ENCODE assay signal across 17 cellular contexts in genomic region chr2:152720794-152721193, GRCh38. TPM values are rescaled to one million over a fixed set of nuclear protein-coding genes. Genes with fewer than 3 reads are reported as not detected.
DNase-seq lines count a peak whose midpoint lies in the region; ATAC-seq and TF ChIP-seq lines count a peak whose summit lies in the region.
"Had no signal": no experiment of that assay in that cellular context is flagged by ENCODE, and none has a peak within 500 bp of the region (broad histone marks: within the 10 kb centered on the region; RNA-seq: fewer than 3 reads in every experiment).

No MANE protein-coding gene starts in this region.

- no peak for ATAC-seq in natural killer cell
- ATAC-seq in HG02571 (IDR thresholded peaks at IDR 0.05; ENCODE audit: unreplicated experiment) = no peak
- ATAC-seq: activated CD4-positive, CD25-positive, alpha-beta regulatory T cell treated with anti-CD3 and anti-CD28 coated beads, Interleukin-2, amount 50 U/mL, for 24 hours; Right ventricle myocardium inferior; stimulated activated effector memory CD8-positive, alpha-beta T cell treated with anti-CD3 and anti-CD28 coated beads, Interleukin-12 subunit alpha, Interleukin-12 subunit beta, amount 100 ng/mL, for 72 hours had no signal

- H3K27ac Mint-ChIP-seq in CD8-positive, alpha-beta memory T cell = no peak overlapping the region
- H3K27ac Mint-ChIP-seq in activated T-helper 1 cell treated with anti-CD3 and anti-CD28 coated beads, Interleukin-12 subunit alpha, Interleukin-12 subunit beta, Interleukin-2, Interleukin-4 antibody, amounts not matched to agents 30 ng/mL and 10 ng/mL and 1 ng/mL, durations not matched to agents 14 hours and 24 hours and 36 hours = no peak overlapping the region
- no peak overlapping the region for H3K27ac Mint-ChIP-seq in natural killer cell
- H3K27ac Mint-ChIP-seq: activated naive CD8-positive, alpha-beta T cell treated with anti-CD3 and anti-CD28 coated beads, Interleukin-2, amount 10 ng/mL, durations not matched to agents 7 days and 5 days; stimulated activated effector memory CD8-positive, alpha-beta T cell treated with anti-CD3 and anti-CD28 coated beads, Interleukin-12 subunit alpha, Interleukin-12 subunit beta, amount 100 ng/mL, for 72 hours had no signal

- no peaks in the 10 kb centered on the region for H3K36me3 ChIP-seq in CD8-positive, alpha-beta memory T cell (ENCODE audit: insufficient read depth, low read length)
- H3K36me3 ChIP-seq in HEK293 (ENCODE audit: control insufficient read depth in 2 of 2, insufficient read depth in 1 of 2, low read length in 2 of 2) (peaks cover 4 to 42% of the 10 kb centered on the region in 2 experiments), ovary (no peaks in the 10 kb centered on the region)
- H3K36me3 ChIP-seq: transverse colon had no signal

- peak overlapping the region in 4 of 7 donors; percentile 20 to 68 (median 48) for H3K4me3 Mint-ChIP-seq in CD8-positive, alpha-beta memory T cell
- peak overlapping the region; percentile 87 for H3K4me3 Mint-ChIP-seq in activated T-helper 1 cell treated with anti-CD3 and anti-CD28 coated beads, Interleukin-12 subunit alpha, Interleukin-12 subunit beta, Interleukin-2, Interleukin-4 antibody, amounts not matched to agents 30 ng/mL and 10 ng/mL and 1 ng/mL, durations not matched to agents 14 hours and 24 hours and 36 hours
- peak overlapping the region; percentile 60 for H3K4me3 Mint-ChIP-seq in natural killer cell

- DNase-seq in CD8-positive, alpha-beta memory T cell = no peak
- DNase-seq in activated T-helper 1 cell treated with anti-CD3 and anti-CD28 coated beads, Interleukin-12 subunit alpha, Interleukin-12 subunit beta, Interleukin-2, Interleukin-4 antibody, amounts not matched to agents 30 ng/mL and 10 ng/mL and 1 ng/mL, durations not matched to agents 14 hours and 24 hours and 36 hours (ENCODE audit: low spot score) = no peak
- DNase-seq in natural killer cell (no peak), posterior vena cava (ENCODE audit: low spot score) (no peak), activated gamma-delta T cell treated with Interleukin-2 at 50 U/mL for 16 hours (no peak), ovary (no peak)
- DNase-seq: activated naive CD8-positive, alpha-beta T cell treated with anti-CD3 and anti-CD28 coated beads, Interleukin-2, amount 10 ng/mL, durations not matched to agents 7 days and 5 days; H7; NCI-H1436 treated with DMSO at 0.1 percent for 48 hours; stimulated activated CD4-positive, alpha-beta T cell treated with anti-CD3 and anti-CD28 coated beads, Interleukin-12 subunit alpha, Interleukin-12 subunit beta, amount 100 ng/mL, for 4 hours; transverse colon had no signal

- H3K9me3 ChIP-seq in CD8-positive, alpha-beta memory T cell (ENCODE audit: low read length) = no peaks in the 10 kb centered on the region
- H3K9me3 ChIP-seq in HEK293 (ENCODE audit: control insufficient read depth, insufficient read depth, low read depth, low read length) (no peaks in the 10 kb centered on the region), ovary (no peaks in the 10 kb centered on the region)
- H3K9me3 ChIP-seq: transverse colon had no signal

- H3K4me3 ChIP-seq in CD8-positive, alpha-beta memory T cell (ENCODE audit: low read length) = no peak overlapping the region
- no peak overlapping the region for H3K4me3 ChIP-seq in HEK293 (ENCODE audit: low read depth, low read length)
- no peak overlapping the region for H3K4me3 ChIP-seq in ovary
- H3K4me3 ChIP-seq: transverse colon had no signal

- H3K27ac ChIP-seq in CD8-positive, alpha-beta memory T cell (ENCODE audit: low read depth, low read length) = no peak overlapping the region
- H3K27ac ChIP-seq in HEK293 (ENCODE audit: extremely low read depth, low read depth, low read length) (no peak overlapping the region), ovary (no peak overlapping the region)
- H3K27ac ChIP-seq: C4-2B, transverse colon had no signal

- intact Hi-C loops in activated T-helper 1 cell treated with anti-CD3 and anti-CD28 coated beads, Interleukin-12 subunit alpha, Interleukin-12 subunit beta, Interleukin-2, Interleukin-4 antibody, amounts not matched to agents 30 ng/mL and 10 ng/mL and 1 ng/mL, durations not matched to agents 14 hours and 24 hours and 36 hours (cut with micrococcal nuclease) = no loop called here
- intact Hi-C loops in natural killer cell (cut with micrococcal nuclease) (no loop called here), posterior vena cava (cut with DNase I) (no loop called here), ovary (cut with DNase I) (no loop called here)

- TF ChIP-seq CTCF in HEK293 (tag by site-specific recombination; IDR thresholded peaks at IDR 0.05) = no peak
- TF ChIP-seq CTCF in natural killer cell (IDR thresholded peaks at IDR 0.05) = no peak
- TF ChIP-seq CTCF in ovary (IDR thresholded peaks at IDR 0.05) = no peak

- peaks cover 55 to 81% (median 58%) of the 10 kb centered on the region in 3 donors for H3K4me1 Mint-ChIP-seq in CD8-positive, alpha-beta memory T cell
- H3K4me1 Mint-ChIP-seq in activated T-helper 1 cell treated with anti-CD3 and anti-CD28 coated beads, Interleukin-12 subunit alpha, Interleukin-12 subunit beta, Interleukin-2, Interleukin-4 antibody, amounts not matched to agents 30 ng/mL and 10 ng/mL and 1 ng/mL, durations not matched to agents 14 hours and 24 hours and 36 hours (ENCODE audit: low read depth) = peaks cover 46% of the 10 kb centered on the region
- H3K4me1 Mint-ChIP-seq in natural killer cell = peaks cover 42 to 55% of the 10 kb centered on the region in 2 donors

- H3K27me3 Mint-ChIP-seq in CD8-positive, alpha-beta memory T cell = peaks cover 0 to 3% of the 10 kb centered on the region in 2 donors
- H3K27me3 Mint-ChIP-seq in activated T-helper 1 cell treated with anti-CD3 and anti-CD28 coated beads, Interleukin-12 subunit alpha, Interleukin-12 subunit beta, Interleukin-2, Interleukin-4 antibody, amounts not matched to agents 30 ng/mL and 10 ng/mL and 1 ng/mL, durations not matched to agents 14 hours and 24 hours and 36 hours (ENCODE audit: insufficient read depth) = peaks cover 1% of the 10 kb centered on the region
- peaks cover 0 to 2% of the 10 kb centered on the region in 2 donors for H3K27me3 Mint-ChIP-seq in natural killer cell (ENCODE audit: low read depth in 2 of 2)
- H3K27me3 Mint-ChIP-seq: activated naive CD8-positive, alpha-beta T cell treated with anti-CD3 and anti-CD28 coated beads, Interleukin-2, amount 10 ng/mL, durations not matched to agents 7 days and 5 days had no signal

- peaks cover 23% of the 10 kb centered on the region for H3K4me1 ChIP-seq in CD8-positive, alpha-beta memory T cell (ENCODE audit: insufficient read depth, low read length)
- 0 out of 2 replicates have a peak, but pooled peaks cover 5% of the 10 kb centered on the region for H3K4me1 ChIP-seq in HEK293 (ENCODE audit: control insufficient read depth, insufficient read depth, low read length)
- H3K4me1 ChIP-seq in ovary (ENCODE audit: insufficient read depth) = peaks cover 5% of the 10 kb centered on the region

- WGBS in ovary, 3 donors = 10 to 37% (median 12%) methylated on average over 2 of the region's 2 CpGs

- CTCF ChIA-PET in CD8-positive, alpha-beta memory T cell (lab: Charles Lee) = interaction anchor here (1.0 kb wide), 1 partner anchor 545 kb away, joined by 4 read pairs; no protein-coding TSS in a partner anchor
- CTCF ChIA-PET in HEK293 (lab: Yijun Ruan, JAX) = interaction anchor here (1.9 kb wide), 1 partner anchor 22 kb away, joined by 14 read pairs; no protein-coding TSS in a partner anchor

- no peaks in the 10 kb centered on the region for H3K27me3 ChIP-seq in CD8-positive, alpha-beta memory T cell (ENCODE audit: insufficient read depth, low read length, poor library complexity, severe bottlenecking)
- no peaks in the 10 kb centered on the region for H3K27me3 ChIP-seq in ovary
- H3K27me3 ChIP-seq: transverse colon had no signal

- peaks cover 0 to 43% (median 3%) of the 10 kb centered on the region in 3 donors for H3K36me3 Mint-ChIP-seq in CD8-positive, alpha-beta memory T cell
- H3K36me3 Mint-ChIP-seq in activated T-helper 1 cell treated with anti-CD3 and anti-CD28 coated beads, Interleukin-12 subunit alpha, Interleukin-12 subunit beta, Interleukin-2, Interleukin-4 antibody, amounts not matched to agents 30 ng/mL and 10 ng/mL and 1 ng/mL, durations not matched to agents 14 hours and 24 hours and 36 hours (ENCODE audit: low read depth) = peaks cover 30% of the 10 kb centered on the region
- H3K36me3 Mint-ChIP-seq in natural killer cell = no peaks in the 10 kb centered on the region

- TF ChIP-seq EP300 in ovary (IDR thresholded peaks at IDR 0.05) = no peak

- TF ChIP-seq POLR2A in ovary (IDR thresholded peaks at IDR 0.05) = no peak

- H3K9me3 Mint-ChIP-seq in CD8-positive, alpha-beta memory T cell = no peaks in the 10 kb centered on the region
- H3K9me3 Mint-ChIP-seq in activated T-helper 1 cell treated with anti-CD3 and anti-CD28 coated beads, Interleukin-12 subunit alpha, Interleukin-12 subunit beta, Interleukin-2, Interleukin-4 antibody, amounts not matched to agents 30 ng/mL and 10 ng/mL and 1 ng/mL, durations not matched to agents 14 hours and 24 hours and 36 hours = no peaks in the 10 kb centered on the region
- H3K9me3 Mint-ChIP-seq in natural killer cell = no peaks in the 10 kb centered on the region
- H3K9me3 Mint-ChIP-seq: activated naive CD8-positive, alpha-beta T cell treated with anti-CD3 and anti-CD28 coated beads, Interleukin-2, amount 10 ng/mL, durations not matched to agents 7 days and 5 days; stimulated activated effector memory CD8-positive, alpha-beta T cell treated with anti-CD3 and anti-CD28 coated beads, Interleukin-12 subunit alpha, Interleukin-12 subunit beta, amount 100 ng/mL, for 72 hours had no signal

- POLR2A ChIA-PET in CD8-positive, alpha-beta memory T cell (lab: Charles Lee) = no interaction called here
- POLR2A ChIA-PET in HEK293 (lab: Yijun Ruan, JAX) = interaction anchor here (1.2 kb wide), 1 partner anchor 8 kb away, joined by 3 read pairs; no protein-coding TSS in a partner anchor

RNA-seq across cellular contexts. Expression of gene ARL6IP6, which starts 2.4 kb away (rescaled TPM):
- 10 to 100 TPM; 28.2 to 29.1 TPM for total RNA-seq in CD8-positive, alpha-beta memory T cell
- polyA plus RNA-seq in CD8-positive, alpha-beta memory T cell = 31.7 TPM
- total RNA-seq in activated T-helper 1 cell treated with anti-CD3 and anti-CD28 coated beads, Interleukin-12 subunit alpha, Interleukin-12 subunit beta, Interleukin-2, Interleukin-4 antibody, amounts not matched to agents 30 ng/mL and 10 ng/mL and 1 ng/mL, durations not matched to agents 14 hours and 24 hours and 36 hours = 30.2 and 31.7 TPM in 2 replicates
- total RNA-seq in natural killer cell (10 to 100 TPM in 2 of 3 donors, 1 to 10 TPM in 1; 10.0 to 15.0 (median 11.4) TPM), posterior vena cava (10 to 100 TPM; 10.3 to 12.9 TPM), ovary (10 to 100 TPM; 11.1 to 38.6 (median 14.4) TPM)
- polyA plus RNA-seq in ovary = 10 to 100 TPM; 13.2 to 18.3 TPM

RNA-seq across cellular contexts. Expression of gene PRPF40A, which starts 3.5 kb away (rescaled TPM):
- 100 to 1,000 TPM; 138 to 146 TPM for total RNA-seq in CD8-positive, alpha-beta memory T cell
- 136 TPM for polyA plus RNA-seq in CD8-positive, alpha-beta memory T cell
- total RNA-seq in activated T-helper 1 cell treated with anti-CD3 and anti-CD28 coated beads, Interleukin-12 subunit alpha, Interleukin-12 subunit beta, Interleukin-2, Interleukin-4 antibody, amounts not matched to agents 30 ng/mL and 10 ng/mL and 1 ng/mL, durations not matched to agents 14 hours and 24 hours and 36 hours = 152 and 172 TPM in 2 replicates
- total RNA-seq in natural killer cell (100 to 1,000 TPM; 120 to 137 (median 130) TPM), posterior vena cava (10 to 100 TPM; 62.2 to 69.2 TPM), ovary (10 to 100 TPM; 55.0 to 81.9 (median 64.9) TPM)
- 10 to 100 TPM; 27.5 to 33.4 TPM for polyA plus RNA-seq in ovary
